In genomic region chrX:133880032-133880443, GRCh38 we compare ENCODE assay signal across 1 cellular context.
TF ChIP-seq lines count a peak whose summit lies in the region.

No MANE protein-coding gene starts in this region.

TF ChIP-seq in A549, 52 proteins besides CTCF, POLR2A, EP300 and RAD21 (continued from another document):
- TF ChIP-seq, protein P1, sequence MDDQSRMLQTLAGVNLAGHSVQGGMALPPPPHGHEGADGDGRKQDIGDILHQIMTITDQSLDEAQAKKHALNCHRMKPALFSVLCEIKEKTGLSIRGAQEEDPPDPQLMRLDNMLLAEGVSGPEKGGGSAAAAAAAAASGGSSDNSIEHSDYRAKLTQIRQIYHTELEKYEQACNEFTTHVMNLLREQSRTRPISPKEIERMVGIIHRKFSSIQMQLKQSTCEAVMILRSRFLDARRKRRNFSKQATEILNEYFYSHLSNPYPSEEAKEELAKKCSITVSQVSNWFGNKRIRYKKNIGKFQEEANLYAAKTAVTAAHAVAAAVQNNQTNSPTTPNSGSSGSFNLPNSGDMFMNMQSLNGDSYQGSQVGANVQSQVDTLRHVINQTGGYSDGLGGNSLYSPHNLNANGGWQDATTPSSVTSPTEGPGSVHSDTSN (IDR thresholded peaks at IDR 0.05): no peak
- no peak for TF ChIP-seq BHLHE40 (IDR thresholded peaks at IDR 0.05; ENCODE audit: low read depth, low read length)
- no peak for TF ChIP-seq HEYL (CRISPR knock-in tag; IDR thresholded peaks at IDR 0.05)
- no peak for TF ChIP-seq ZSCAN20 (CRISPR knock-in tag; IDR thresholded peaks at IDR 0.05)
- TF ChIP-seq BCL3 (IDR thresholded peaks at IDR 0.05): no peak
- TF ChIP-seq JUN (IDR thresholded peaks at IDR 0.05): no peak
- no peak for TF ChIP-seq RARB (CRISPR knock-in tag; IDR thresholded peaks at IDR 0.05)
- no peak for TF ChIP-seq HDAC2 (IDR thresholded peaks at IDR 0.05)
- no peak for TF ChIP-seq RNF2 (IDR thresholded peaks at IDR 0.05; ENCODE audit: borderline replicate concordance, low read depth)
- TF ChIP-seq SREBF2 (IDR thresholded peaks at IDR 0.05): no peak
- no peak for TF ChIP-seq MYC (IDR thresholded peaks at IDR 0.05; ENCODE audit: borderline replicate concordance, low read length)
- TF ChIP-seq TFCP2L1 (CRISPR knock-in tag; IDR thresholded peaks at IDR 0.05): no peak
- TF ChIP-seq JUNB (IDR thresholded peaks at IDR 0.05): no peak
- TF ChIP-seq RFX5 (IDR thresholded peaks at IDR 0.05): no peak
- no peak for TF ChIP-seq NFE2L2 (conservative IDR thresholded peaks at IDR 0.05; ENCODE audit: low read length)
